Comparison of ENCODE assay signal across 1 cellular context in the genomic region with DNA sequence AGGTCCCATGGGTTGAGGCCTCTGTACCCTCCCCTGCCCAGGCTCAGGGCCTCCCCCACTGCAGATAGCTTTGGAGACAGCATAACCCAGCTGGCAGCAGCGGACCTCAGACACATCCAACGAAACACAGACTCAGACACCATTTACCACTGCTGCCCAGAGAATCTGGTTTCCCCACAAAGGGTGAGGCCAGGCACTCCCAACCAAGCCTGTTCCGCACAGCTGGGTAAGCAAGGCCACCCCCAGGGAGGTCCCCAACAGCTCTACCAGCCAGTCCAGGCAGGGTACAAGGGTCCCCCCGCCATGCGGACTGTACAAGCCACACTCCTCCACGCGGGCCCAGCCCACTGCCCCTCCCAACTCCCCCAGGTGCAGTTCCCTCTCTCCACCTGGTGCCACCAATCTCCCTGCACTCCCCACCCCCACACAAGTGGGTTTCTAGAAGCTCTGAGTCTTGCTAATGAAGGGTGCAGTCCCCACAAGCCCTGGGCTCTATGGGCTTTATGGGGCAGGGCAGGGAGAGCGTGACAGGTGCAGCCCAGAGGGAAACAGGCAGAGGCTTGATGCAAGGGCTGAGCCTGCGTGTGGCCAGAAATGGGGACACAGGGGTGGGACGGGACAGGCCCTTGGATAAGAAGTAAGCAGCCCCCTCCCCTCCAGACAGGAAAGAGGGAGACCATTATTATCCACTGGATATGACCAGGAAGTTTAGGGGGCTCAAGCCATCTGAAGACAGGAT.
TF ChIP-seq lines count a peak whose summit lies in the region.

No MANE protein-coding gene starts in this region.

TF ChIP-seq in H1, 55 proteins besides CTCF, POLR2A, EP300 and RAD21:
- TF ChIP-seq CHD1 (IDR thresholded peaks at IDR 0.05; ENCODE audit: low read depth, low read length) (no peak), JUND (IDR thresholded peaks at IDR 0.05; ENCODE audit: low read length) (no peak), BACH1 (IDR thresholded peaks at IDR 0.05; ENCODE audit: low read length) (no peak), KDM4A (IDR thresholded peaks at IDR 0.05; ENCODE audit: low read depth, low read length, severe bottlenecking) (no peak), RBBP5 (IDR thresholded peaks at IDR 0.05; ENCODE audit: borderline replicate concordance, low read depth, low read length) (no peak), CBX8 (IDR thresholded peaks at IDR 0.05; ENCODE audit: borderline replicate concordance, low read depth, low read length) (no peak), RFX5 (IDR thresholded peaks at IDR 0.05; ENCODE audit: borderline replicate concordance, low read depth, low read length) (no peak), SIN3A (conservative IDR thresholded peaks at IDR 0.05 in 1 of 2, IDR thresholded peaks at IDR 0.05 in 1 of 2; ENCODE audit: low read depth in 1 of 2, low read length in 2 of 2) (no peak), TAF1 (IDR thresholded peaks at IDR 0.05; ENCODE audit: low read depth, low read length) (no peak), SIX5 (IDR thresholded peaks at IDR 0.05; ENCODE audit: low read depth, low read length) (no peak), GABPA (IDR thresholded peaks at IDR 0.05; ENCODE audit: borderline replicate concordance, insufficient read depth, low read length) (no peak), TBP (IDR thresholded peaks at IDR 0.05; ENCODE audit: low read depth, low read length) (no peak), CEBPB (IDR thresholded peaks at IDR 0.05; ENCODE audit: low read depth, low read length) (no peak), MAFK (IDR thresholded peaks at IDR 0.05; ENCODE audit: low read depth, low read length) (no peak)
- TF ChIP-seq, protein P1, sequence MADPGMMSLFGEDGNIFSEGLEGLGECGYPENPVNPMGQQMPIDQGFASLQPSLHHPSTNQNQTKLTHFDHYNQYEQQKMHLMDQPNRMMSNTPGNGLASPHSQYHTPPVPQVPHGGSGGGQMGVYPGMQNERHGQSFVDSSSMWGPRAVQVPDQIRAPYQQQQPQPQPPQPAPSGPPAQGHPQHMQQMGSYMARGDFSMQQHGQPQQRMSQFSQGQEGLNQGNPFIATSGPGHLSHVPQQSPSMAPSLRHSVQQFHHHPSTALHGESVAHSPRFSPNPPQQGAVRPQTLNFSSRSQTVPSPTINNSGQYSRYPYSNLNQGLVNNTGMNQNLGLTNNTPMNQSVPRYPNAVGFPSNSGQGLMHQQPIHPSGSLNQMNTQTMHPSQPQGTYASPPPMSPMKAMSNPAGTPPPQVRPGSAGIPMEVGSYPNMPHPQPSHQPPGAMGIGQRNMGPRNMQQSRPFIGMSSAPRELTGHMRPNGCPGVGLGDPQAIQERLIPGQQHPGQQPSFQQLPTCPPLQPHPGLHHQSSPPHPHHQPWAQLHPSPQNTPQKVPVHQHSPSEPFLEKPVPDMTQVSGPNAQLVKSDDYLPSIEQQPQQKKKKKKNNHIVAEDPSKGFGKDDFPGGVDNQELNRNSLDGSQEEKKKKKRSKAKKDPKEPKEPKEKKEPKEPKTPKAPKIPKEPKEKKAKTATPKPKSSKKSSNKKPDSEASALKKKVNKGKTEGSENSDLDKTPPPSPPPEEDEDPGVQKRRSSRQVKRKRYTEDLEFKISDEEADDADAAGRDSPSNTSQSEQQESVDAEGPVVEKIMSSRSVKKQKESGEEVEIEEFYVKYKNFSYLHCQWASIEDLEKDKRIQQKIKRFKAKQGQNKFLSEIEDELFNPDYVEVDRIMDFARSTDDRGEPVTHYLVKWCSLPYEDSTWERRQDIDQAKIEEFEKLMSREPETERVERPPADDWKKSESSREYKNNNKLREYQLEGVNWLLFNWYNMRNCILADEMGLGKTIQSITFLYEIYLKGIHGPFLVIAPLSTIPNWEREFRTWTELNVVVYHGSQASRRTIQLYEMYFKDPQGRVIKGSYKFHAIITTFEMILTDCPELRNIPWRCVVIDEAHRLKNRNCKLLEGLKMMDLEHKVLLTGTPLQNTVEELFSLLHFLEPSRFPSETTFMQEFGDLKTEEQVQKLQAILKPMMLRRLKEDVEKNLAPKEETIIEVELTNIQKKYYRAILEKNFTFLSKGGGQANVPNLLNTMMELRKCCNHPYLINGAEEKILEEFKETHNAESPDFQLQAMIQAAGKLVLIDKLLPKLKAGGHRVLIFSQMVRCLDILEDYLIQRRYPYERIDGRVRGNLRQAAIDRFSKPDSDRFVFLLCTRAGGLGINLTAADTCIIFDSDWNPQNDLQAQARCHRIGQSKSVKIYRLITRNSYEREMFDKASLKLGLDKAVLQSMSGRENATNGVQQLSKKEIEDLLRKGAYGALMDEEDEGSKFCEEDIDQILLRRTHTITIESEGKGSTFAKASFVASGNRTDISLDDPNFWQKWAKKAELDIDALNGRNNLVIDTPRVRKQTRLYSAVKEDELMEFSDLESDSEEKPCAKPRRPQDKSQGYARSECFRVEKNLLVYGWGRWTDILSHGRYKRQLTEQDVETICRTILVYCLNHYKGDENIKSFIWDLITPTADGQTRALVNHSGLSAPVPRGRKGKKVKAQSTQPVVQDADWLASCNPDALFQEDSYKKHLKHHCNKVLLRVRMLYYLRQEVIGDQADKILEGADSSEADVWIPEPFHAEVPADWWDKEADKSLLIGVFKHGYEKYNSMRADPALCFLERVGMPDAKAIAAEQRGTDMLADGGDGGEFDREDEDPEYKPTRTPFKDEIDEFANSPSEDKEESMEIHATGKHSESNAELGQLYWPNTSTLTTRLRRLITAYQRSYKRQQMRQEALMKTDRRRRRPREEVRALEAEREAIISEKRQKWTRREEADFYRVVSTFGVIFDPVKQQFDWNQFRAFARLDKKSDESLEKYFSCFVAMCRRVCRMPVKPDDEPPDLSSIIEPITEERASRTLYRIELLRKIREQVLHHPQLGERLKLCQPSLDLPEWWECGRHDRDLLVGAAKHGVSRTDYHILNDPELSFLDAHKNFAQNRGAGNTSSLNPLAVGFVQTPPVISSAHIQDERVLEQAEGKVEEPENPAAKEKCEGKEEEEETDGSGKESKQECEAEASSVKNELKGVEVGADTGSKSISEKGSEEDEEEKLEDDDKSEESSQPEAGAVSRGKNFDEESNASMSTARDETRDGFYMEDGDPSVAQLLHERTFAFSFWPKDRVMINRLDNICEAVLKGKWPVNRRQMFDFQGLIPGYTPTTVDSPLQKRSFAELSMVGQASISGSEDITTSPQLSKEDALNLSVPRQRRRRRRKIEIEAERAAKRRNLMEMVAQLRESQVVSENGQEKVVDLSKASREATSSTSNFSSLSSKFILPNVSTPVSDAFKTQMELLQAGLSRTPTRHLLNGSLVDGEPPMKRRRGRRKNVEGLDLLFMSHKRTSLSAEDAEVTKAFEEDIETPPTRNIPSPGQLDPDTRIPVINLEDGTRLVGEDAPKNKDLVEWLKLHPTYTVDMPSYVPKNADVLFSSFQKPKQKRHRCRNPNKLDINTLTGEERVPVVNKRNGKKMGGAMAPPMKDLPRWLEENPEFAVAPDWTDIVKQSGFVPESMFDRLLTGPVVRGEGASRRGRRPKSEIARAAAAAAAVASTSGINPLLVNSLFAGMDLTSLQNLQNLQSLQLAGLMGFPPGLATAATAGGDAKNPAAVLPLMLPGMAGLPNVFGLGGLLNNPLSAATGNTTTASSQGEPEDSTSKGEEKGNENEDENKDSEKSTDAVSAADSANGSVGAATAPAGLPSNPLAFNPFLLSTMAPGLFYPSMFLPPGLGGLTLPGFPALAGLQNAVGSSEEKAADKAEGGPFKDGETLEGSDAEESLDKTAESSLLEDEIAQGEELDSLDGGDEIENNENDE (IDR thresholded peaks at IDR 0.05; ENCODE audit: insufficient replicate concordance, low read length), result no peak
- TF ChIP-seq, protein P2, sequence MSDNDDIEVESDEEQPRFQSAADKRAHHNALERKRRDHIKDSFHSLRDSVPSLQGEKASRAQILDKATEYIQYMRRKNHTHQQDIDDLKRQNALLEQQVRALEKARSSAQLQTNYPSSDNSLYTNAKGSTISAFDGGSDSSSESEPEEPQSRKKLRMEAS (IDR thresholded peaks at IDR 0.05), result no peak
